ENCODE assay signal across 1 cellular context in the genomic region with DNA sequence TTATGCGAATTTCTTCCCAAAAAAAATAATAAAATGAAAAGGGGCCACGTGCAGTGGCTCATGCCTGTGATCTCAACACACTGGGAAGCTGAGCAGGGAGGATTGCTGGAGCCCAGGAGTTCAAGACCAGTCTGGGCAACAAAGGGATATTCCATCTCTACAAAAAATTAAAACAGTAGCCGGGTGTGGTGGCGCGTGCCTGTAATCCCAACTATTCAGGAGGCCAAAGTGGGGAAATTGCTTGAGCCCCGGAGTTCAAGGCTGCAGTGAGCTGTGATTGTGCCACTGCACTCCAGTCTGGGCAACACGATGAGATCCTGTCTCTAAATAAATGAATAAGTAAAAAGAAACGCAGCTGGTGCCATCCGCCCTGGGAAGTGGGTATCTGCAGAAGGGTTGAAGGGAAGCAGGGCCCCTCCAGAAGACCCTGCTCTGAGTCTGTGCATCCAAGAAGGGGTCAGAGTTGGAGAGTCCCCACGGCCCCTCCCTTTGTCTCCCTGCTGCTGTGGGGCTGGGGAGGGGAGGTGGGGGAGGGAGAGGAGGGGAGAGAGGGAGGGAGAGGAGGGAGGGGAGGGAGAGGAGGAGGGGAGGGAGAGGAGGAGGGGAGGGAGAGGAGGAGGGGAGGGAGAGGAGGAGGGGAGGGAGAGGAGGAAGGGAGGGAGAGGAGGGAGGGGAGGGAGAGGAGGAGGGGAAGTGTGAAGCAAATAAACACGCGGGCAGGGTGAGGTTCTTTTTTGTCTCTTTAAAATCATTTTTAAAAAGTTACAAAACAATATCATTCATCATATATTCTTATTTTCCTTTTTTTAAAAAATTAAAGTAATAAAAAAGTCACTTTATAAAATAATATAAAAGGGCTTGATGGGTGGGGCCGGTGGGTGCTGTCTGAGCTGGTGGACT.
A peak's percentile ranks its signal among the peaks of the same experiment; 100 is the strongest.
TF ChIP-seq lines count a peak whose summit lies in the region.

No MANE protein-coding gene starts in this region.

TF ChIP-seq in K562, 482 proteins besides CTCF, POLR2A, EP300 and RAD21:
- TF ChIP-seq ZNF263 (CRISPR knock-in tag; IDR thresholded peaks at IDR 0.05; ENCODE audit: borderline replicate concordance): 0 out of 2 replicates have a peak, but pooled peaks have one; percentile 29
- TF ChIP-seq PCBP2 (IDR thresholded peaks at IDR 0.05; ENCODE audit: low read depth, low read length, poor library complexity, severe bottlenecking): peak; percentile 90
- no peak for TF ChIP-seq RBM14 (IDR thresholded peaks at IDR 0.05; ENCODE audit: borderline replicate concordance, insufficient read depth, low read depth, low read length)
